ENCODE assay signal across 8 cellular contexts in genomic region chr6:33771342-33772113, GRCh38. TPM values are rescaled to one million over a fixed set of nuclear protein-coding genes. Genes with fewer than 3 reads are reported as not detected.
DNase-seq lines count a peak whose midpoint lies in the region; ATAC-seq and TF ChIP-seq lines count a peak whose summit lies in the region.

No MANE protein-coding gene starts in this region.

- no peaks in the 10 kb centered on the region for H3K27me3 ChIP-seq in SU-DHL-6 (ENCODE audit: low read length)
- peaks cover 12% of the 10 kb centered on the region for H3K27me3 ChIP-seq in left ventricle myocardium inferior (ENCODE audit: low read depth)
- H3K27me3 ChIP-seq in psoas muscle (ENCODE audit: insufficient read depth in 3 of 3, low read length in 2 of 3), result no peaks in the 10 kb centered on the region

- H4K20me1 ChIP-seq in SU-DHL-6 (ENCODE audit: low read depth, low read length), result no peaks in the 10 kb centered on the region

- no peak overlapping the region for H2AFZ ChIP-seq in SU-DHL-6 (ENCODE audit: low read depth, low read length, severe bottlenecking)

- H3K9me3 ChIP-seq in SU-DHL-6 (ENCODE audit: insufficient read depth, low read length) (no peaks in the 10 kb centered on the region), left ventricle myocardium inferior (replicated peaks) (no peaks in the 10 kb centered on the region), psoas muscle (no peaks in the 10 kb centered on the region)

- H3K4me2 ChIP-seq in SU-DHL-6 (ENCODE audit: low read depth, low read length, poor library complexity, severe bottlenecking), result no peak overlapping the region

- H3K4me1 ChIP-seq in left ventricle myocardium inferior (peaks cover 38% of the 10 kb centered on the region), psoas muscle (peaks cover 23% of the 10 kb centered on the region)

- WGBS in psoas muscle, 3 donors, result 12 to 24% (median 18%) methylated on average over 37 to 43 of the region's 43 CpGs

- H3K27ac ChIP-seq in SU-DHL-6 (ENCODE audit: low read depth, low read length) (no peak overlapping the region), left ventricle myocardium inferior (replicated peaks) (peak overlapping the region; percentile 34), psoas muscle (peak overlapping the region; percentile 63)

- no peak overlapping the region for H3K4me3 ChIP-seq in SU-DHL-6 (ENCODE audit: insufficient read depth, low read length, poor library complexity, severe bottlenecking)
- H3K4me3 ChIP-seq in left ventricle myocardium inferior, result peak overlapping the region; percentile 13
- peak overlapping the region; percentile 12 for H3K4me3 ChIP-seq in psoas muscle

- TF ChIP-seq CTCF in SU-DHL-6 (IDR thresholded peaks at IDR 0.05; ENCODE audit: insufficient read depth, low read length, poor library complexity, severe bottlenecking), result peak; percentile 99
- TF ChIP-seq CTCF in left ventricle myocardium inferior (IDR thresholded peaks at IDR 0.05; ENCODE audit: borderline replicate concordance), result peak; percentile 99
- TF ChIP-seq CTCF in psoas muscle (IDR thresholded peaks at IDR 0.05), result peak; percentile 92

- H3K9ac ChIP-seq in SU-DHL-6 (ENCODE audit: low read length), result no peak overlapping the region

- H3F3A ChIP-seq in SU-DHL-6 (ENCODE audit: insufficient read depth), result no peaks in the 10 kb centered on the region

- no peaks in the 10 kb centered on the region for H3K36me3 ChIP-seq in SU-DHL-6 (ENCODE audit: low read length)
- H3K36me3 ChIP-seq in left ventricle myocardium inferior, result peaks cover 43% of the 10 kb centered on the region
- H3K36me3 ChIP-seq in psoas muscle (ENCODE audit: insufficient read depth in 1 of 2, low read depth in 1 of 2), result peaks cover 13 to 42% of the 10 kb centered on the region in 2 donors

- no peaks in the 10 kb centered on the region for H3K9me2 ChIP-seq in SU-DHL-6 (replicated peaks; ENCODE audit: insufficient read depth, low read length)

- ATAC-seq in psoas muscle (peak; percentile 80 to 86 (median 84)), HG03097 (IDR thresholded peaks at IDR 0.05; ENCODE audit: low FRiP score, unreplicated experiment) (no peak)

- DNase-seq in EL, result peak; percentile 99
- peak; percentile 36 for DNase-seq in KG1 (lab: John Stamatoyannopoulos, UW)
- peak; percentile 95 for DNase-seq in amniotic epithelial cell (ENCODE audit: low read depth)
- DNase-seq in left ventricle myocardium inferior, result peak; percentile 62
- peak; percentile 77 to 87 for DNase-seq in psoas muscle
- peak; percentile 63 for DNase-seq in ureter (ENCODE audit: low spot score)

- intact Hi-C loops in left ventricle myocardium inferior (cut with micrococcal nuclease) (no loop called here), psoas muscle (cut with DNase I) (loop anchor here (2.0 to 5.0 kb wide), 5 partner anchors 184 to 383 kb away; no protein-coding TSS in a partner anchor)

- no peaks in the 10 kb centered on the region for H3K79me2 ChIP-seq in SU-DHL-6 (ENCODE audit: insufficient read depth, low read length)

RNA-seq across cellular contexts. Expression of gene LEMD2, which starts 17.4 kb away (rescaled TPM):
- total RNA-seq in left ventricle myocardium inferior (22.2 TPM), psoas muscle (10 to 100 TPM; 21.3 to 38.8 (median 24.5) TPM), ureter (71.0 TPM)
- 10 to 100 TPM; 37.3 to 63.3 (median 45.0) TPM for polyA plus RNA-seq in psoas muscle

RNA-seq across cellular contexts. Expression of gene IP6K3, which starts 24.8 kb away (rescaled TPM):
- total RNA-seq in left ventricle myocardium inferior (42.0 TPM), psoas muscle (100 to 1,000 TPM; 113 to 363 (median 306) TPM), ureter (2.6 TPM)
- polyA plus RNA-seq in psoas muscle, result 100 to 1,000 TPM in 2 of 3 donors, 10 to 100 TPM in 1; 95.7 to 220 (median 175) TPM

RNA-seq across cellular contexts. Expression of gene MLN, which starts 32.3 kb away (rescaled TPM):
- total RNA-seq in left ventricle myocardium inferior (not detected), psoas muscle (not detected), ureter (not detected)
- not detected for polyA plus RNA-seq in psoas muscle

Comparison
In these comparisons a context has a peak if more than half of its experiments do, and no peak if none do; other contexts are left out.
1. DNase-seq: peak in every context shown above with its lines; median percentile 99 in EL; 95 in amniotic epithelial cell; 82 in psoas muscle; 63 in ureter; 62 in left ventricle myocardium inferior; 36 in KG1.
2. RNA of gene IP6K3, which starts 24.8 kb away (total RNA-seq): 113 to 363 TPM in psoas muscle and 42.0 TPM in left ventricle myocardium inferior (single experiment); 2.6 TPM in ureter (single experiment); every median in the first group is over 10 times any median in the second.
3. Peak in every context shown above with its lines, with median percentiles within 50 percentile points of each other: CTCF ChIP-seq.